In the genomic region with DNA sequence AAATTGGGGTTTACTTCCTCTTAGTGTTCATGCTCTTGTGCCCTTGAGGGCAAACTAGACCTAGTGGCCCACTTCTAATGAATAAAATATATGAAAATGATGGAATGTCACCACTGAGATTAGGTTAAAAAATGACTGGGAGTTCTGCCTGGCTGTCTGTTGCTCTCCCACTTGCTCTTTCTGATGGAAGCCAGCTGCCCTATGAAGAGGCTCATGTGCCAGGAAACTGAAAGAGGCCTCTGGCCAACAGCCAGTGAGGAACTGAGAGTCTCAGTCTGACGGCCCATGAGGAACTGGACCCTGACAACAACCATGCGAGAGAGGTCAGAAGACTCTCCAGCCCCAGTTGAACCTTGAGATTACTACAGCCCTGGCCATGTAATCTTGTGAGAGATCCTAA, we compare ENCODE assay signal across 8 cellular contexts.
DNase-seq lines count a peak whose midpoint lies in the region; ATAC-seq and TF ChIP-seq lines count a peak whose summit lies in the region.

No MANE protein-coding gene starts in this region.

- H3K27me3 Mint-ChIP-seq in activated T-helper 1 cell treated with anti-CD3 and anti-CD28 coated beads, Interleukin-12 subunit alpha, Interleukin-12 subunit beta, Interleukin-2, Interleukin-4 antibody, amounts not matched to agents 30 ng/mL and 10 ng/mL and 1 ng/mL, durations not matched to agents 14 hours and 24 hours and 36 hours (ENCODE audit: insufficient read depth), result peaks cover 2% of the 10 kb centered on the region
- H3K27me3 Mint-ChIP-seq in activated naive CD8-positive, alpha-beta T cell treated with anti-CD3 and anti-CD28 coated beads, Interleukin-2, amount 50 U/mL, for 24 hours, result peaks cover 4% of the 10 kb centered on the region

- H3K4me3 Mint-ChIP-seq in activated T-helper 1 cell treated with anti-CD3 and anti-CD28 coated beads, Interleukin-12 subunit alpha, Interleukin-12 subunit beta, Interleukin-2, Interleukin-4 antibody, amounts not matched to agents 30 ng/mL and 10 ng/mL and 1 ng/mL, durations not matched to agents 14 hours and 24 hours and 36 hours, result no peak overlapping the region
- no peak overlapping the region for H3K4me3 Mint-ChIP-seq in activated naive CD8-positive, alpha-beta T cell treated with anti-CD3 and anti-CD28 coated beads, Interleukin-2, amount 50 U/mL, for 24 hours

- no peak overlapping the region for H3K27ac Mint-ChIP-seq in activated T-helper 1 cell treated with anti-CD3 and anti-CD28 coated beads, Interleukin-12 subunit alpha, Interleukin-12 subunit beta, Interleukin-2, Interleukin-4 antibody, amounts not matched to agents 30 ng/mL and 10 ng/mL and 1 ng/mL, durations not matched to agents 14 hours and 24 hours and 36 hours
- H3K27ac Mint-ChIP-seq in activated naive CD8-positive, alpha-beta T cell treated with anti-CD3 and anti-CD28 coated beads, Interleukin-2, amount 50 U/mL, for 24 hours, result no peak overlapping the region

- no peaks in the 10 kb centered on the region for H3K79me2 ChIP-seq in PC-9 (ENCODE audit: low read depth)

- no peak overlapping the region for H2AFZ ChIP-seq in PC-9

- H3K9me2 ChIP-seq in PC-9 (ENCODE audit: insufficient read depth), result no peaks in the 10 kb centered on the region

- peak in 2 of 3 donors; percentile 25 to 72 for DNase-seq in Peyer's patch
- peak; percentile 61 for DNase-seq in left lobe of liver (ENCODE audit: low spot score)
- DNase-seq in activated T-helper 1 cell treated with anti-CD3 and anti-CD28 coated beads, Interleukin-12 subunit alpha, Interleukin-12 subunit beta, Interleukin-2, Interleukin-4 antibody, amounts not matched to agents 30 ng/mL and 10 ng/mL and 1 ng/mL, durations not matched to agents 14 hours and 24 hours and 36 hours (ENCODE audit: low spot score), result no peak
- no peak for DNase-seq in activated naive CD8-positive, alpha-beta T cell treated with anti-CD3 and anti-CD28 coated beads, Interleukin-2, amount 50 U/mL, for 24 hours
- no peak for DNase-seq in activated T-cell treated with anti-CD3 and anti-CD28 coated beads, Interleukin-2, amount 50 U/mL, for 1 hour
- DNase-seq in PC-9, result no peak

- H4K20me1 ChIP-seq in PC-9 (ENCODE audit: insufficient read depth), result no peaks in the 10 kb centered on the region

- H3K9me3 ChIP-seq in Peyer's patch, result no peaks in the 10 kb centered on the region
- H3K9me3 ChIP-seq in PC-9 (ENCODE audit: insufficient read depth, low read depth), result no peaks in the 10 kb centered on the region

- no peaks in the 10 kb centered on the region for H3K36me3 ChIP-seq in Peyer's patch
- H3K36me3 ChIP-seq in PC-9 (ENCODE audit: low read depth), result no peaks in the 10 kb centered on the region

- H3K36me3 Mint-ChIP-seq in activated T-helper 1 cell treated with anti-CD3 and anti-CD28 coated beads, Interleukin-12 subunit alpha, Interleukin-12 subunit beta, Interleukin-2, Interleukin-4 antibody, amounts not matched to agents 30 ng/mL and 10 ng/mL and 1 ng/mL, durations not matched to agents 14 hours and 24 hours and 36 hours (ENCODE audit: low read depth), result no peaks in the 10 kb centered on the region
- H3K36me3 Mint-ChIP-seq in activated naive CD8-positive, alpha-beta T cell treated with anti-CD3 and anti-CD28 coated beads, Interleukin-2, amount 50 U/mL, for 24 hours (ENCODE audit: low read depth), result no peaks in the 10 kb centered on the region

- no TSS peak for BruUV-seq in PC-9 (replicated peaks; lab: Mats Ljungman, UMichigan)

- no peaks in the 10 kb centered on the region for H3K27me3 ChIP-seq in Peyer's patch
- no peaks in the 10 kb centered on the region for H3K27me3 ChIP-seq in PC-9 (ENCODE audit: insufficient read depth, low read depth)

- H3K4me2 ChIP-seq in PC-9, result no peak overlapping the region

- CTCF ChIA-PET in PC-9 (lab: Charles Lee), result no interaction called here

- H3F3A ChIP-seq in PC-9 (ENCODE audit: insufficient read depth, low read depth), result no peaks in the 10 kb centered on the region

- no peak for TF ChIP-seq POLR2A in Peyer's patch (IDR thresholded peaks at IDR 0.05)

- H3K4me3 ChIP-seq in Peyer's patch, result no peak overlapping the region
- no peak overlapping the region for H3K4me3 ChIP-seq in PC-9

- intact Hi-C loops in activated T-helper 1 cell treated with anti-CD3 and anti-CD28 coated beads, Interleukin-12 subunit alpha, Interleukin-12 subunit beta, Interleukin-2, Interleukin-4 antibody, amounts not matched to agents 30 ng/mL and 10 ng/mL and 1 ng/mL, durations not matched to agents 14 hours and 24 hours and 36 hours (cut with micrococcal nuclease), result no loop called here
- intact Hi-C loops in PC-9 (cut with micrococcal nuclease; ENCODE audit: unreplicated experiment), result no loop called here

- H3K9me3 Mint-ChIP-seq in activated T-helper 1 cell treated with anti-CD3 and anti-CD28 coated beads, Interleukin-12 subunit alpha, Interleukin-12 subunit beta, Interleukin-2, Interleukin-4 antibody, amounts not matched to agents 30 ng/mL and 10 ng/mL and 1 ng/mL, durations not matched to agents 14 hours and 24 hours and 36 hours, result no peaks in the 10 kb centered on the region
- H3K9me3 Mint-ChIP-seq in activated naive CD8-positive, alpha-beta T cell treated with anti-CD3 and anti-CD28 coated beads, Interleukin-2, amount 50 U/mL, for 24 hours, result no peaks in the 10 kb centered on the region

- TF ChIP-seq CTCF in Peyer's patch (IDR thresholded peaks at IDR 0.05) (no peak), PC-9 (conservative IDR thresholded peaks at IDR 0.05) (no peak)

- H3K4me1 ChIP-seq in Peyer's patch, result no peaks in the 10 kb centered on the region
- no peaks in the 10 kb centered on the region for H3K4me1 ChIP-seq in PC-9 (replicated peaks; ENCODE audit: insufficient read depth)

- POLR2A ChIA-PET in PC-9 (lab: Charles Lee; ENCODE audit: unreplicated experiment), result no interaction called here

- ATAC-seq in GM18870 (IDR thresholded peaks at IDR 0.05; ENCODE audit: unreplicated experiment) (peak; percentile 97), HG02840 (IDR thresholded peaks at IDR 0.05; ENCODE audit: low FRiP score, unreplicated experiment) (peak; percentile 99), left lobe of liver (peak; percentile 66)
- ATAC-seq in activated naive CD8-positive, alpha-beta T cell treated with anti-CD3 and anti-CD28 coated beads, Interleukin-2, amount 50 U/mL, for 24 hours, result no peak

- H3K27ac ChIP-seq in Peyer's patch, result no peak overlapping the region
- no peak overlapping the region for H3K27ac ChIP-seq in PC-9

- H3K4me1 Mint-ChIP-seq in activated T-helper 1 cell treated with anti-CD3 and anti-CD28 coated beads, Interleukin-12 subunit alpha, Interleukin-12 subunit beta, Interleukin-2, Interleukin-4 antibody, amounts not matched to agents 30 ng/mL and 10 ng/mL and 1 ng/mL, durations not matched to agents 14 hours and 24 hours and 36 hours (ENCODE audit: low read depth), result no peaks in the 10 kb centered on the region
- H3K4me1 Mint-ChIP-seq in activated naive CD8-positive, alpha-beta T cell treated with anti-CD3 and anti-CD28 coated beads, Interleukin-2, amount 50 U/mL, for 24 hours, result no peaks in the 10 kb centered on the region

Comparison
In these comparisons a context has a peak if more than half of its experiments do, and no peak if none do; other contexts are left out.
1. DNase-seq: peak in Peyer's patch (2 of 3) and left lobe of liver (single experiment); none in activated T-helper 1 cell treated with anti-CD3 and anti-CD28 coated beads, Interleukin-12 subunit alpha, Interleukin-12 subunit beta, Interleukin-2, Interleukin-4 antibody, amounts not matched to agents 30 ng/mL and 10 ng/mL and 1 ng/mL, durations not matched to agents 14 hours and 24 hours and 36 hours (single experiment), activated naive CD8-positive, alpha-beta T cell treated with anti-CD3 and anti-CD28 coated beads, Interleukin-2, amount 50 U/mL, for 24 hours (single experiment), activated T-cell treated with anti-CD3 and anti-CD28 coated beads, Interleukin-2, amount 50 U/mL, for 1 hour (single experiment) and PC-9 (0 of 2).